In the genomic region with DNA sequence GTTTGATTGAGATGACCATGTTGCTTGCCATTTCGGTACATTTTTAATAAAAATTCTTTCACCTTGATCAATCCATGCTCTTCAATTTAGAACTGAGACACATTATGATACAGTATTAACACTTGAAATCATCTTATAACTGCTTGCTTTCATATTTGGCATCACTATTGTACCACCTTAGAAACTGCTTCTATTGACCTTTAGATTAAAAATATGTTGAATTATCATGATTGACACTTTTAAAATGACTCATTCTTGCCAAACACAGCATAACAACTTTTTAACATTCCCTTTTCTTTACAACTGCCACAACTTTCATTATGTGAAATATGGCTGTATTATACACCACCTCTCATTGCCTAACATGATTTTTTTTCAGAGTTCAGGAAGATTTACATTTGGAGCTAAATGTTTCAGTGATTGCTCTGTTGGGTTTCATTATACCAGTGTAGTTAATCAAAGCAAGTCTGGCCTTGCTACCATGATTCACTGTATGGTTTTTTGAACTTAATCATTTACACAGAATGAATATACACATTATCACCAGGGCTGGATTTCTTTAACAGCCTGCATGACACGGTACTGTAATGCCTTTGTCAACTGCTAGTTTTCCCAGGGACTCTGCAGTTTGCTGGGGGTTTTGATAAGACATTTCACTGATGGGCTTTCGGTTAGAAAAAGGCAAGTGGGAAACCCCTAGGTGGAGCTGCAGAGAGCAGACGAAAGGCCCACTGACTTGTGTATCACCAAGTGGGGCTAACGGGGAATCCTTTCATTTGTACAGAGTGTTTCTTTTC, we compare ENCODE assay signal across 1 cellular context.
TF ChIP-seq lines count a peak whose summit lies in the region.

No MANE protein-coding gene starts in this region.

TF ChIP-seq in WTC11, 78 proteins besides CTCF, POLR2A, EP300 and RAD21 (continued from another document):
- TF ChIP-seq, protein P1, sequence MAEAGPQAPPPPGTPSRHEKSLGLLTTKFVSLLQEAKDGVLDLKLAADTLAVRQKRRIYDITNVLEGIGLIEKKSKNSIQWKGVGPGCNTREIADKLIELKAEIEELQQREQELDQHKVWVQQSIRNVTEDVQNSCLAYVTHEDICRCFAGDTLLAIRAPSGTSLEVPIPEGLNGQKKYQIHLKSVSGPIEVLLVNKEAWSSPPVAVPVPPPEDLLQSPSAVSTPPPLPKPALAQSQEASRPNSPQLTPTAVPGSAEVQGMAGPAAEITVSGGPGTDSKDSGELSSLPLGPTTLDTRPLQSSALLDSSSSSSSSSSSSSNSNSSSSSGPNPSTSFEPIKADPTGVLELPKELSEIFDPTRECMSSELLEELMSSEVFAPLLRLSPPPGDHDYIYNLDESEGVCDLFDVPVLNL (CRISPR knock-in tag; IDR thresholded peaks at IDR 0.05; ENCODE audit: borderline replicate concordance, low read depth), result no peak
- TF ChIP-seq, protein P2, sequence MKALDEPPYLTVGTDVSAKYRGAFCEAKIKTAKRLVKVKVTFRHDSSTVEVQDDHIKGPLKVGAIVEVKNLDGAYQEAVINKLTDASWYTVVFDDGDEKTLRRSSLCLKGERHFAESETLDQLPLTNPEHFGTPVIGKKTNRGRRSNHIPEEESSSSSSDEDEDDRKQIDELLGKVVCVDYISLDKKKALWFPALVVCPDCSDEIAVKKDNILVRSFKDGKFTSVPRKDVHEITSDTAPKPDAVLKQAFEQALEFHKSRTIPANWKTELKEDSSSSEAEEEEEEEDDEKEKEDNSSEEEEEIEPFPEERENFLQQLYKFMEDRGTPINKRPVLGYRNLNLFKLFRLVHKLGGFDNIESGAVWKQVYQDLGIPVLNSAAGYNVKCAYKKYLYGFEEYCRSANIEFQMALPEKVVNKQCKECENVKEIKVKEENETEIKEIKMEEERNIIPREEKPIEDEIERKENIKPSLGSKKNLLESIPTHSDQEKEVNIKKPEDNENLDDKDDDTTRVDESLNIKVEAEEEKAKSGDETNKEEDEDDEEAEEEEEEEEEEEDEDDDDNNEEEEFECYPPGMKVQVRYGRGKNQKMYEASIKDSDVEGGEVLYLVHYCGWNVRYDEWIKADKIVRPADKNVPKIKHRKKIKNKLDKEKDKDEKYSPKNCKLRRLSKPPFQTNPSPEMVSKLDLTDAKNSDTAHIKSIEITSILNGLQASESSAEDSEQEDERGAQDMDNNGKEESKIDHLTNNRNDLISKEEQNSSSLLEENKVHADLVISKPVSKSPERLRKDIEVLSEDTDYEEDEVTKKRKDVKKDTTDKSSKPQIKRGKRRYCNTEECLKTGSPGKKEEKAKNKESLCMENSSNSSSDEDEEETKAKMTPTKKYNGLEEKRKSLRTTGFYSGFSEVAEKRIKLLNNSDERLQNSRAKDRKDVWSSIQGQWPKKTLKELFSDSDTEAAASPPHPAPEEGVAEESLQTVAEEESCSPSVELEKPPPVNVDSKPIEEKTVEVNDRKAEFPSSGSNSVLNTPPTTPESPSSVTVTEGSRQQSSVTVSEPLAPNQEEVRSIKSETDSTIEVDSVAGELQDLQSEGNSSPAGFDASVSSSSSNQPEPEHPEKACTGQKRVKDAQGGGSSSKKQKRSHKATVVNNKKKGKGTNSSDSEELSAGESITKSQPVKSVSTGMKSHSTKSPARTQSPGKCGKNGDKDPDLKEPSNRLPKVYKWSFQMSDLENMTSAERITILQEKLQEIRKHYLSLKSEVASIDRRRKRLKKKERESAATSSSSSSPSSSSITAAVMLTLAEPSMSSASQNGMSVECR (CRISPR knock-in tag; IDR thresholded peaks at IDR 0.05; ENCODE audit: borderline replicate concordance), result no peak
